In genomic region chr21:42236693-42237092, GRCh38 we compare ENCODE assay signal across 10 cellular contexts. TPM values are rescaled to one million over a fixed set of nuclear protein-coding genes. Genes with fewer than 3 reads are reported as not detected.
DNase-seq lines count a peak whose midpoint lies in the region; ATAC-seq, FAIRE-seq and TF ChIP-seq lines count a peak whose summit lies in the region.
"Had no signal": no experiment of that assay in that cellular context is flagged by ENCODE, and none has a peak within 500 bp of the region (broad histone marks: within the 10 kb centered on the region; RNA-seq: fewer than 3 reads in every experiment).

No MANE protein-coding gene starts in this region.

- no peak for ATAC-seq in naive thymus-derived CD4-positive, alpha-beta T cell
- no peak for ATAC-seq in SK-N-SH treated with all-trans-retinoic acid at 6 μM for 48 hours

- no peaks in the 10 kb centered on the region for H3K27me3 Mint-ChIP-seq in activated CD4-positive, alpha-beta memory T cell treated with anti-CD3 and anti-CD28 coated beads, Interleukin-2, amount 10 ng/mL, durations not matched to agents 7 days and 5 days
- H3K27me3 Mint-ChIP-seq in naive thymus-derived CD4-positive, alpha-beta T cell, result no peaks in the 10 kb centered on the region
- H3K27me3 Mint-ChIP-seq in glutamatergic neuron (ENCODE audit: unreplicated experiment), result peaks cover 5% of the 10 kb centered on the region

- TF ChIP-seq CTCF in GM12865 (IDR thresholded peaks at IDR 0.05; ENCODE audit: insufficient read depth, low read depth, low read length, missing control alignments) (no peak), glutamatergic neuron (IDR thresholded peaks at IDR 0.05; ENCODE audit: partially characterized antibody, unreplicated experiment) (no peak)

- no peak for FAIRE-seq in urothelium cell line (lab: Jason Lieb, UNC)

- peaks cover 100% of the 10 kb centered on the region for H3K4me1 ChIP-seq in BLaER1
- peaks cover 75 to 77% of the 10 kb centered on the region in 2 donors for H3K4me1 ChIP-seq in naive thymus-derived CD4-positive, alpha-beta T cell (ENCODE audit: control insufficient read depth in 2 of 2, insufficient read depth in 2 of 2, low read length in 2 of 2)

- H3K9me3 ChIP-seq in BLaER1, result no peaks in the 10 kb centered on the region
- no peaks in the 10 kb centered on the region for H3K9me3 ChIP-seq in naive thymus-derived CD4-positive, alpha-beta T cell (ENCODE audit: control insufficient read depth in 2 of 3, low read length in 3 of 3)
- H3K9me3 ChIP-seq: ovary had no signal

- H4K20me1 ChIP-seq in BLaER1, result peaks cover 61% of the 10 kb centered on the region

- no peaks in the 10 kb centered on the region; the same call in 1 of the 2 replicates for H3K36me3 ChIP-seq in BLaER1
- no peaks in the 10 kb centered on the region for H3K36me3 ChIP-seq in naive thymus-derived CD4-positive, alpha-beta T cell (ENCODE audit: control insufficient read depth in 2 of 3, insufficient read depth in 3 of 3, low read length in 3 of 3)
- H3K36me3 ChIP-seq: ovary had no signal

- H3K4me3 Mint-ChIP-seq in activated CD4-positive, alpha-beta memory T cell treated with anti-CD3 and anti-CD28 coated beads, Interleukin-2, amount 10 ng/mL, durations not matched to agents 7 days and 5 days, result no peak overlapping the region
- peak overlapping the region; percentile 51 to 86 (median 75) for H3K4me3 Mint-ChIP-seq in naive thymus-derived CD4-positive, alpha-beta T cell
- H3K4me3 Mint-ChIP-seq in glutamatergic neuron (ENCODE audit: unreplicated experiment), result no peak overlapping the region

- no peak overlapping the region for H3K9ac ChIP-seq in BLaER1

- peaks cover 5% of the 10 kb centered on the region; the same call in 1 of the 2 replicates for H3K27me3 ChIP-seq in BLaER1
- H3K27me3 ChIP-seq in naive thymus-derived CD4-positive, alpha-beta T cell (ENCODE audit: control insufficient read depth in 2 of 2, insufficient read depth in 2 of 2, low read length in 2 of 2), result no peaks in the 10 kb centered on the region
- H3K27me3 ChIP-seq: ovary had no signal

- peak overlapping the region; percentile 83 for H3K27ac Mint-ChIP-seq in activated CD4-positive, alpha-beta memory T cell treated with anti-CD3 and anti-CD28 coated beads, Interleukin-2, amount 10 ng/mL, durations not matched to agents 7 days and 5 days
- peak overlapping the region in 8 of 9 donors; percentile 61 to 99 (median 88) for H3K27ac Mint-ChIP-seq in naive thymus-derived CD4-positive, alpha-beta T cell
- H3K27ac Mint-ChIP-seq in glutamatergic neuron (ENCODE audit: unreplicated experiment), result no peak overlapping the region

- DNase-seq in GM12865 (ENCODE audit: low read depth), result peak; percentile 79
- peak; percentile 29 for DNase-seq in activated CD4-positive, alpha-beta memory T cell treated with anti-CD3 and anti-CD28 coated beads, Interleukin-2, amount 10 ng/mL, durations not matched to agents 7 days and 5 days
- DNase-seq in naive thymus-derived CD4-positive, alpha-beta T cell, result peak in 4 of 9 donors; percentile 38 to 48 (median 46)
- no peak for DNase-seq in urothelium cell line (ENCODE audit: low spot score)
- DNase-seq in glutamatergic neuron, result no peak
- DNase-seq in NCI-H526 (lab: John Stamatoyannopoulos, UW), result no peak
- DNase-seq: Karpas-422 had no signal

- no peaks in the 10 kb centered on the region for H3K9me3 Mint-ChIP-seq in activated CD4-positive, alpha-beta memory T cell treated with anti-CD3 and anti-CD28 coated beads, Interleukin-2, amount 10 ng/mL, durations not matched to agents 7 days and 5 days
- peaks cover 0 to 2% (median 0%) of the 10 kb centered on the region in 11 donors for H3K9me3 Mint-ChIP-seq in naive thymus-derived CD4-positive, alpha-beta T cell
- peaks cover 3% of the 10 kb centered on the region for H3K9me3 Mint-ChIP-seq in glutamatergic neuron (ENCODE audit: unreplicated experiment)

- H3K4me2 ChIP-seq in BLaER1, result peak overlapping the region; percentile 97

- peaks cover 81% of the 10 kb centered on the region for H3K4me1 Mint-ChIP-seq in activated CD4-positive, alpha-beta memory T cell treated with anti-CD3 and anti-CD28 coated beads, Interleukin-2, amount 10 ng/mL, durations not matched to agents 7 days and 5 days
- peaks cover 57 to 82% (median 78%) of the 10 kb centered on the region in 7 donors for H3K4me1 Mint-ChIP-seq in naive thymus-derived CD4-positive, alpha-beta T cell
- H3K4me1 Mint-ChIP-seq in glutamatergic neuron (ENCODE audit: low read depth, unreplicated experiment), result peaks cover 31% of the 10 kb centered on the region

- peak overlapping the region; percentile 96; the same call in 1 of the 2 replicates for H3K27ac ChIP-seq in BLaER1
- peak overlapping the region; percentile 84 for H3K27ac ChIP-seq in naive thymus-derived CD4-positive, alpha-beta T cell (ENCODE audit: low read depth, low read length)

- POLR2A ChIA-PET in activated CD4-positive, alpha-beta memory T cell treated with anti-CD3 and anti-CD28 coated beads, Interleukin-2, amount 10 ng/mL, durations not matched to agents 7 days and 5 days (lab: Charles Lee), result interaction anchor here (0.9 to 8.9 kb wide), 13 partner anchors 8 to 188 kb away, joined by 3 to 246 read pairs (median 15); partner anchors contain the start of genes ABCG1 and UBASH3A
- POLR2A ChIA-PET in naive thymus-derived CD4-positive, alpha-beta T cell (lab: Charles Lee), result interaction anchor here (1.2 to 1.7 kb wide), 2 partner anchors 16 to 44 kb away, joined by 3 to 4 read pairs; no protein-coding TSS in a partner anchor

- CTCF ChIA-PET in activated CD4-positive, alpha-beta memory T cell treated with anti-CD3 and anti-CD28 coated beads, Interleukin-2, amount 10 ng/mL, durations not matched to agents 7 days and 5 days (lab: Charles Lee), result interaction anchor here (0.7 to 4.8 kb wide), 5 partner anchors 9 to 214 kb away, joined by 3 to 50 read pairs (median 4); partner anchors contain the start of gene ABCG1
- CTCF ChIA-PET in naive thymus-derived CD4-positive, alpha-beta T cell (lab: Charles Lee), result interaction anchor here (1.2 to 5.8 kb wide), 3 partner anchors 18 to 22 kb away, joined by 3 to 39 read pairs (median 3); partner anchors contain the start of gene ABCG1

- H3K4me3 ChIP-seq in BLaER1 (no peak overlapping the region), GM12865 (ENCODE audit: low read depth, low read length) (no peak overlapping the region)
- peak overlapping the region; percentile 14 for H3K4me3 ChIP-seq in naive thymus-derived CD4-positive, alpha-beta T cell (ENCODE audit: low read length)
- H3K4me3 ChIP-seq: ovary had no signal

- intact Hi-C loops in naive thymus-derived CD4-positive, alpha-beta T cell (cut with micrococcal nuclease), result loop anchor here (1.0 to 10.0 kb wide), 5 partner anchors 8 to 812 kb away; partner anchors contain the start of genes MX1 (in 1 of the 2) and PKNOX1 (in 1 of the 2)

- peaks cover 3% of the 10 kb centered on the region for H3K36me3 Mint-ChIP-seq in activated CD4-positive, alpha-beta memory T cell treated with anti-CD3 and anti-CD28 coated beads, Interleukin-2, amount 10 ng/mL, durations not matched to agents 7 days and 5 days (ENCODE audit: low read depth)
- peaks cover 0 to 7% (median 0%) of the 10 kb centered on the region in 5 donors for H3K36me3 Mint-ChIP-seq in naive thymus-derived CD4-positive, alpha-beta T cell
- peaks cover 4% of the 10 kb centered on the region for H3K36me3 Mint-ChIP-seq in glutamatergic neuron (ENCODE audit: unreplicated experiment)

TF ChIP-seq in SK-N-SH treated with all-trans-retinoic acid at 6 μM for 48 hours, 23 proteins besides CTCF, POLR2A, EP300 and RAD21:
- no peak for TF ChIP-seq ZC3H10 (CRISPR knock-in tag; IDR thresholded peaks at IDR 0.05)
- TF ChIP-seq SNAI2 (CRISPR knock-in tag; IDR thresholded peaks at IDR 0.05), result no peak
- no peak for TF ChIP-seq POU6F1 (CRISPR knock-in tag; IDR thresholded peaks at IDR 0.05; ENCODE audit: borderline replicate concordance, low read depth)
- no peak for TF ChIP-seq OSR1 (CRISPR knock-in tag; IDR thresholded peaks at IDR 0.05)
- no peak for TF ChIP-seq CSDC2 (CRISPR knock-in tag; IDR thresholded peaks at IDR 0.05)
- TF ChIP-seq TCF4 (CRISPR knock-in tag; IDR thresholded peaks at IDR 0.05; ENCODE audit: borderline replicate concordance), result no peak
- no peak for TF ChIP-seq ESRRG (CRISPR knock-in tag; IDR thresholded peaks at IDR 0.05)
- TF ChIP-seq ZNF565 (CRISPR knock-in tag; conservative IDR thresholded peaks at IDR 0.05; ENCODE audit: low read depth), result no peak
TF ChIP-seq in SK-N-SH treated with all-trans-retinoic acid at 6 μM for 48 hours: peak in this region for 0.

RNA-seq across cellular contexts. Expression of gene ABCG1, which starts 17.8 kb away (rescaled TPM):
- total RNA-seq in activated CD4-positive, alpha-beta memory T cell treated with anti-CD3 and anti-CD28 coated beads, Interleukin-2, amount 10 ng/mL, durations not matched to agents 7 days and 5 days, result 10 to 100 TPM; 23.7 to 25.3 TPM
- total RNA-seq in naive thymus-derived CD4-positive, alpha-beta T cell, result 10 to 100 TPM in 3 of 5 experiments, under 1 TPM in 2; 0.67 to 49.7 (median 17.0) TPM
- polyA plus RNA-seq in naive thymus-derived CD4-positive, alpha-beta T cell, result 10 to 100 TPM; 11.1 to 25.3 TPM
- total RNA-seq in glutamatergic neuron (ENCODE audit: unreplicated experiment), result 31.9 TPM

Comparison
In these comparisons a context has a peak if more than half of its experiments do, and no peak if none do; other contexts are left out.
1. DNase-seq: peak in GM12865 (single experiment) and activated CD4-positive, alpha-beta memory T cell treated with anti-CD3 and anti-CD28 coated beads, Interleukin-2, amount 10 ng/mL, durations not matched to agents 7 days and 5 days (single experiment); none in urothelium cell line (single experiment), glutamatergic neuron (single experiment) and NCI-H526 (0 of 2).
2. H3K4me3 Mint-ChIP-seq: peak in naive thymus-derived CD4-positive, alpha-beta T cell (10 of 10); none in activated CD4-positive, alpha-beta memory T cell treated with anti-CD3 and anti-CD28 coated beads, Interleukin-2, amount 10 ng/mL, durations not matched to agents 7 days and 5 days (single experiment) and glutamatergic neuron (single experiment).